ENCODE assay signal across 24 cellular contexts in genomic region chr1:85174492-85174891, GRCh38.
"Had no signal": no experiment of that assay in that cellular context is flagged by ENCODE, and none has a peak within 500 bp of the region (broad histone marks: within the 10 kb centered on the region; RNA-seq: fewer than 3 reads in every experiment).

No MANE protein-coding gene starts in this region.

- ATAC-seq: K562, T-helper 17 cell, WTC11 had no signal

- H3K4me3 Mint-ChIP-seq: activated CD4-positive, alpha-beta memory T cell treated with anti-CD3 and anti-CD28 coated beads for 36 hours; activated CD4-positive, alpha-beta T cell treated with anti-CD3 and anti-CD28 coated beads, Interleukin-2, amount 10 ng/mL, durations not matched to agents 24 days and 14 days; activated naive CD4-positive, alpha-beta T cell treated with anti-CD3 and anti-CD28 coated beads for 36 hours; activated naive CD8-positive, alpha-beta T cell treated with anti-CD3 and anti-CD28 coated beads for 36 hours; activated T-helper 1 cell treated with anti-CD3 and anti-CD28 coated beads, Interleukin-12 subunit alpha, Interleukin-12 subunit beta, Interleukin-2, Interleukin-4 antibody, amounts not matched to agents 30 ng/mL and 10 ng/mL and 1 ng/mL, durations not matched to agents 14 hours and 24 hours and 36 hours; T-helper 17 cell; WTC11 had no signal

- H3K27ac ChIP-seq: brain microvascular endothelial cell, cardiac muscle cell, PC-9 had no signal

- H3K36me3 Mint-ChIP-seq: activated CD4-positive, alpha-beta memory T cell treated with anti-CD3 and anti-CD28 coated beads for 36 hours; WTC11 had no signal

- H2AFZ ChIP-seq: PC-9 had no signal

- H3K27me3 ChIP-seq: brain microvascular endothelial cell, cardiac muscle cell had no signal

- H3K4me3 ChIP-seq: cardiac muscle cell, K562, PC-9 had no signal

- H3K27ac Mint-ChIP-seq: activated CD4-positive, alpha-beta memory T cell treated with anti-CD3 and anti-CD28 coated beads for 36 hours; activated CD4-positive, alpha-beta T cell treated with anti-CD3 and anti-CD28 coated beads, Interleukin-2, amount 10 ng/mL, durations not matched to agents 24 days and 14 days; activated naive CD4-positive, alpha-beta T cell treated with anti-CD3 and anti-CD28 coated beads for 36 hours; activated naive CD8-positive, alpha-beta T cell treated with anti-CD3 and anti-CD28 coated beads for 36 hours; activated T-helper 1 cell treated with anti-CD3 and anti-CD28 coated beads, Interleukin-12 subunit alpha, Interleukin-12 subunit beta, Interleukin-2, Interleukin-4 antibody, amounts not matched to agents 30 ng/mL and 10 ng/mL and 1 ng/mL, durations not matched to agents 14 hours and 24 hours and 36 hours; T-helper 17 cell; WTC11 had no signal

- H3K4me1 Mint-ChIP-seq: WTC11 had no signal

- H3K27me3 Mint-ChIP-seq: activated CD4-positive, alpha-beta memory T cell treated with anti-CD3 and anti-CD28 coated beads for 36 hours; activated naive CD8-positive, alpha-beta T cell treated with anti-CD3 and anti-CD28 coated beads for 36 hours; T-helper 17 cell had no signal

- DNase-seq: activated CD4-positive, alpha-beta memory T cell treated with anti-CD3 and anti-CD28 coated beads for 36 hours; activated CD4-positive, alpha-beta T cell treated with anti-CD3 and anti-CD28 coated beads, Interleukin-2, amount 10 ng/mL, durations not matched to agents 24 days and 14 days; activated CD4-positive, CD25-positive, alpha-beta regulatory T cell treated with anti-CD3 and anti-CD28 coated beads, Interleukin-2, amount 50 U/mL, for 72 hours; activated CD8-positive, alpha-beta memory T cell treated with anti-CD3 and anti-CD28 coated beads, Interleukin-2, amount 50 U/mL, for 4 hours; activated effector memory CD4-positive, alpha-beta T cell treated with anti-CD3 and anti-CD28 coated beads, Interleukin-2, amount 50 U/mL, for 16 hours; activated naive CD4-positive, alpha-beta T cell treated with anti-CD3 and anti-CD28 coated beads for 36 hours; activated naive CD8-positive, alpha-beta T cell treated with anti-CD3 and anti-CD28 coated beads for 36 hours; brain microvascular endothelial cell; Karpas-422; MM.1S; NCI-H1105; NCI-H1436; NCI-H1694 treated with DMSO at 0.1 percent for 48 hours; NCI-H2029 treated with DMSO at 0.1 percent for 48 hours; NCI-H345; NCI-H524; PC-9; SHP77 treated with DMSO at 0.1 percent for 48 hours; T-helper 17 cell; T-helper 9 cell had no signal

- H3K9me3 Mint-ChIP-seq: activated CD4-positive, alpha-beta memory T cell treated with anti-CD3 and anti-CD28 coated beads for 36 hours; activated naive CD4-positive, alpha-beta T cell treated with anti-CD3 and anti-CD28 coated beads for 36 hours; activated naive CD8-positive, alpha-beta T cell treated with anti-CD3 and anti-CD28 coated beads for 36 hours; activated T-helper 1 cell treated with anti-CD3 and anti-CD28 coated beads, Interleukin-12 subunit alpha, Interleukin-12 subunit beta, Interleukin-2, Interleukin-4 antibody, amounts not matched to agents 30 ng/mL and 10 ng/mL and 1 ng/mL, durations not matched to agents 14 hours and 24 hours and 36 hours; WTC11 had no signal

- H3K36me3 ChIP-seq: brain microvascular endothelial cell had no signal

- H3K4me2 ChIP-seq: PC-9 had no signal
